ENCODE assay signal across 1 cellular context in genomic region chr1:50332941-50333594, GRCh38.
TF ChIP-seq lines count a peak whose summit lies in the region.

No MANE protein-coding gene starts in this region.

TF ChIP-seq in H1, 55 proteins besides CTCF, POLR2A, EP300 and RAD21 (continued from another document):
- TF ChIP-seq TEAD4 (IDR thresholded peaks at IDR 0.05; ENCODE audit: low read depth, low read length) (no peak), EGR1 (IDR thresholded peaks at IDR 0.05; ENCODE audit: borderline replicate concordance, low read depth, low read length) (no peak), JUND (IDR thresholded peaks at IDR 0.05; ENCODE audit: low read length) (no peak), SP4 (IDR thresholded peaks at IDR 0.05; ENCODE audit: low read length) (no peak), ZNF274 (IDR thresholded peaks at IDR 0.05; ENCODE audit: borderline replicate concordance, extremely low read depth, low read length) (no peak), RBBP5 (IDR thresholded peaks at IDR 0.05; ENCODE audit: borderline replicate concordance, low read depth, low read length) (0 out of 2 replicates have a peak, but pooled peaks have one; percentile 31), BCL11A (IDR thresholded peaks at IDR 0.05; ENCODE audit: low read depth in 2 of 2, low read length in 2 of 2) (no peak), TAF7 (optimal IDR thresholded peaks at IDR 0.05; ENCODE audit: borderline replicate concordance, low read depth, low read length) (peak; percentile 46), ATF3 (IDR thresholded peaks at IDR 0.05; ENCODE audit: insufficient read depth, low read depth, low read length) (no peak), HDAC2 (IDR thresholded peaks at IDR 0.05; ENCODE audit: borderline replicate concordance in 1 of 2, low read depth in 2 of 2, low read length in 2 of 2) (peak in 1 of 2 experiments; percentile 46; a peak in 1 of 4 replicates), KDM4A (IDR thresholded peaks at IDR 0.05; ENCODE audit: low read depth, low read length, severe bottlenecking) (peak; percentile 96), CTBP2 (IDR thresholded peaks at IDR 0.05; ENCODE audit: borderline replicate concordance, insufficient read depth, insufficient read length, low read length) (no peak), YY1 (IDR thresholded peaks at IDR 0.05; ENCODE audit: low read depth, low read length) (no peak), MAFK (IDR thresholded peaks at IDR 0.05; ENCODE audit: low read depth, low read length) (no peak), KDM1A (IDR thresholded peaks at IDR 0.05; ENCODE audit: borderline replicate concordance, low read length) (peak; percentile 62; the same call in 1 of the 2 replicates), SIX5 (IDR thresholded peaks at IDR 0.05; ENCODE audit: low read depth, low read length) (no peak), CBX5 (IDR thresholded peaks at IDR 0.05; ENCODE audit: low read depth, low read length) (no peak), CHD1 (IDR thresholded peaks at IDR 0.05; ENCODE audit: low read depth, low read length) (no peak), BACH1 (IDR thresholded peaks at IDR 0.05; ENCODE audit: low read length) (peak; percentile 79), ASH2L (IDR thresholded peaks at IDR 0.05; ENCODE audit: low read length) (peak; percentile 57), TBP (IDR thresholded peaks at IDR 0.05; ENCODE audit: low read depth, low read length) (peak; percentile 59; the same call in 1 of the 2 replicates)
